In genomic region chr3:52272831-52273230, GRCh38 we compare ENCODE assay signal across 16 cellular contexts. TPM values are rescaled to one million over a fixed set of nuclear protein-coding genes. Genes with fewer than 3 reads are reported as not detected.
DNase-seq lines count a peak whose midpoint lies in the region; ATAC-seq and TF ChIP-seq lines count a peak whose summit lies in the region.
"Had no signal": no experiment of that assay in that cellular context is flagged by ENCODE, and none has a peak within 500 bp of the region (broad histone marks: within the 10 kb centered on the region; RNA-seq: fewer than 3 reads in every experiment).

No MANE protein-coding gene starts in this region.

- peak overlapping the region; percentile 95 for H3K4me3 Mint-ChIP-seq in activated naive CD4-positive, alpha-beta T cell treated with anti-CD3 and anti-CD28 coated beads, Interleukin-2, amount 10 ng/mL, durations not matched to agents 7 days and 5 days
- peak overlapping the region; percentile 100 for H3K4me3 Mint-ChIP-seq in activated CD8-positive, alpha-beta T cell treated with anti-CD3 and anti-CD28 coated beads, Interleukin-2, amount 10 ng/mL, durations not matched to agents 7 days and 5 days

- peaks cover 61% of the 10 kb centered on the region for H3K36me3 ChIP-seq in lower lobe of right lung
- H3K36me3 ChIP-seq in upper lobe of left lung = peaks cover 0 to 36% (median 14%) of the 10 kb centered on the region in 4 donors

- no peak for TF ChIP-seq CTCF in lower lobe of right lung (IDR thresholded peaks at IDR 0.05)
- no peak for TF ChIP-seq CTCF in upper lobe of left lung (IDR thresholded peaks at IDR 0.05)

- no peak for TF ChIP-seq POLR2A in upper lobe of left lung (IDR thresholded peaks at IDR 0.05)

- TF ChIP-seq EP300 in upper lobe of left lung (IDR thresholded peaks at IDR 0.05) = no peak

- intact Hi-C loops in lower lobe of right lung (cut with DNase I) = no loop called here
- intact Hi-C loops in posterior cingulate gyrus (cut with DNase I) = no loop called here

- H3K27me3 Mint-ChIP-seq in activated naive CD4-positive, alpha-beta T cell treated with anti-CD3 and anti-CD28 coated beads, Interleukin-2, amount 10 ng/mL, durations not matched to agents 7 days and 5 days = no peaks in the 10 kb centered on the region
- H3K27me3 Mint-ChIP-seq in activated CD8-positive, alpha-beta T cell treated with anti-CD3 and anti-CD28 coated beads, Interleukin-2, amount 10 ng/mL, durations not matched to agents 7 days and 5 days (ENCODE audit: low read depth) = no peaks in the 10 kb centered on the region

- peak overlapping the region; percentile 98 for H3K27ac Mint-ChIP-seq in activated naive CD4-positive, alpha-beta T cell treated with anti-CD3 and anti-CD28 coated beads, Interleukin-2, amount 10 ng/mL, durations not matched to agents 7 days and 5 days
- peak overlapping the region; percentile 99 for H3K27ac Mint-ChIP-seq in activated CD8-positive, alpha-beta T cell treated with anti-CD3 and anti-CD28 coated beads, Interleukin-2, amount 10 ng/mL, durations not matched to agents 7 days and 5 days

- DNase-seq in activated naive CD4-positive, alpha-beta T cell treated with anti-CD3 and anti-CD28 coated beads, Interleukin-2, amount 10 ng/mL, durations not matched to agents 7 days and 5 days = no peak
- DNase-seq in activated naive CD4-positive, alpha-beta T cell treated with anti-CD3 and anti-CD28 coated beads, Interleukin-2, amount 50 U/mL, for 16 hours = no peak
- no peak for DNase-seq in activated CD8-positive, alpha-beta T cell treated with anti-CD3 and anti-CD28 coated beads, Interleukin-2, amount 10 ng/mL, durations not matched to agents 7 days and 5 days
- DNase-seq in lower lobe of right lung (no peak), upper lobe of left lung (no peak), occipital lobe (lab: John Stamatoyannopoulos, UW) (no peak), posterior cingulate gyrus (no peak)
- DNase-seq: activated CD4-positive, alpha-beta T cell treated with anti-CD3 and anti-CD28 coated beads for 48 hours; dermis blood vessel endothelial cell; DMS79 treated with DMSO at 0.1 percent for 48 hours; NCI-H1417 treated with DMSO at 0.1 percent for 48 hours; PC-9; stimulated activated CD4-positive, alpha-beta T cell treated with anti-CD3 and anti-CD28 coated beads, Interleukin-12 subunit alpha, Interleukin-12 subunit beta, amount 100 ng/mL, for 4 hours; transverse colon had no signal

- H3K27me3 ChIP-seq in lower lobe of right lung (ENCODE audit: low read depth) (no peaks in the 10 kb centered on the region), upper lobe of left lung (no peaks in the 10 kb centered on the region)
- H3K27me3 ChIP-seq: ascending aorta, transverse colon had no signal

- CTCF ChIA-PET in activated naive CD4-positive, alpha-beta T cell treated with anti-CD3 and anti-CD28 coated beads, Interleukin-2, amount 10 ng/mL, durations not matched to agents 7 days and 5 days (lab: Charles Lee) = interaction anchor here (0.9 to 2.4 kb wide), 7 partner anchors 9 to 66 kb away, joined by 3 to 15 read pairs (median 8); no protein-coding TSS in a partner anchor
- CTCF ChIA-PET in activated CD8-positive, alpha-beta T cell treated with anti-CD3 and anti-CD28 coated beads, Interleukin-2, amount 10 ng/mL, durations not matched to agents 7 days and 5 days (lab: Charles Lee) = interaction anchor here (0.9 to 3.5 kb wide), 6 partner anchors 18 to 66 kb away, joined by 4 to 44 read pairs (median 12); no protein-coding TSS in a partner anchor

- H3K9me3 Mint-ChIP-seq in activated naive CD4-positive, alpha-beta T cell treated with anti-CD3 and anti-CD28 coated beads, Interleukin-2, amount 10 ng/mL, durations not matched to agents 7 days and 5 days = no peaks in the 10 kb centered on the region
- no peaks in the 10 kb centered on the region for H3K9me3 Mint-ChIP-seq in activated CD8-positive, alpha-beta T cell treated with anti-CD3 and anti-CD28 coated beads, Interleukin-2, amount 10 ng/mL, durations not matched to agents 7 days and 5 days (ENCODE audit: insufficient read depth)

- H3K9me3 ChIP-seq in lower lobe of right lung (no peaks in the 10 kb centered on the region), upper lobe of left lung (no peaks in the 10 kb centered on the region)
- H3K9me3 ChIP-seq: ascending aorta, transverse colon had no signal

- peaks cover 72% of the 10 kb centered on the region for H3K4me1 Mint-ChIP-seq in activated naive CD4-positive, alpha-beta T cell treated with anti-CD3 and anti-CD28 coated beads, Interleukin-2, amount 10 ng/mL, durations not matched to agents 7 days and 5 days
- H3K4me1 Mint-ChIP-seq in activated CD8-positive, alpha-beta T cell treated with anti-CD3 and anti-CD28 coated beads, Interleukin-2, amount 10 ng/mL, durations not matched to agents 7 days and 5 days (ENCODE audit: low read depth) = peaks cover 67% of the 10 kb centered on the region

- POLR2A ChIA-PET in activated CD8-positive, alpha-beta T cell treated with anti-CD3 and anti-CD28 coated beads, Interleukin-2, amount 10 ng/mL, durations not matched to agents 7 days and 5 days (lab: Charles Lee) = interaction anchor here (1.0 to 3.4 kb wide), 4 partner anchors 9 to 47 kb away, joined by 3 to 22 read pairs (median 6); partner anchors contain the start of gene TLR9

- no peak overlapping the region for H3K4me3 ChIP-seq in lower lobe of right lung
- H3K4me3 ChIP-seq in upper lobe of left lung = no peak overlapping the region
- H3K4me3 ChIP-seq: PC-9, transverse colon had no signal

- no peak overlapping the region for H3K27ac ChIP-seq in lower lobe of right lung
- peak overlapping the region; percentile 4 to 83 (median 28) for H3K27ac ChIP-seq in upper lobe of left lung
- H3K27ac ChIP-seq: PC-9 had no signal

- peaks cover 76% of the 10 kb centered on the region for H3K36me3 Mint-ChIP-seq in activated naive CD4-positive, alpha-beta T cell treated with anti-CD3 and anti-CD28 coated beads, Interleukin-2, amount 10 ng/mL, durations not matched to agents 7 days and 5 days
- peaks cover 94% of the 10 kb centered on the region for H3K36me3 Mint-ChIP-seq in activated CD8-positive, alpha-beta T cell treated with anti-CD3 and anti-CD28 coated beads, Interleukin-2, amount 10 ng/mL, durations not matched to agents 7 days and 5 days (ENCODE audit: low read depth)

- WGBS in upper lobe of left lung, 2 donors = 69 to 74% methylated on average over 3 of the region's 3 CpGs

- ATAC-seq in activated CD8-positive, alpha-beta T cell treated with anti-CD3 and anti-CD28 coated beads, Interleukin-2, amount 10 ng/mL, durations not matched to agents 7 days and 5 days = peak; percentile 34
- ATAC-seq in lower lobe of right lung = peak; percentile 17 to 35
- no peak for ATAC-seq in upper lobe of left lung (ENCODE audit: low FRiP score in 2 of 2)
- no peak for ATAC-seq in GM19328 (IDR thresholded peaks at IDR 0.05; ENCODE audit: unreplicated experiment)

- H3K4me1 ChIP-seq in lower lobe of right lung (peaks cover 94% of the 10 kb centered on the region), upper lobe of left lung (peaks cover 77 to 98% (median 85%) of the 10 kb centered on the region in 4 donors)

RNA-seq across cellular contexts. Expression of gene WDR82, which starts 5.6 kb away (rescaled TPM):
- 100 to 1,000 TPM; 131 TPM for total RNA-seq in activated CD8-positive, alpha-beta T cell treated with anti-CD3 and anti-CD28 coated beads, Interleukin-2, amount 10 ng/mL, durations not matched to agents 7 days and 5 days
- 60.2 TPM for total RNA-seq in lower lobe of right lung
- total RNA-seq in upper lobe of left lung = 10 to 100 TPM; 23.0 to 63.6 (median 46.8) TPM
- total RNA-seq in occipital lobe = 158 TPM

RNA-seq across cellular contexts. Expression of gene GLYCTK, which starts 14.8 kb away (rescaled TPM):
- 10 to 100 TPM; 24.7 to 25.6 TPM for total RNA-seq in activated CD8-positive, alpha-beta T cell treated with anti-CD3 and anti-CD28 coated beads, Interleukin-2, amount 10 ng/mL, durations not matched to agents 7 days and 5 days
- total RNA-seq in lower lobe of right lung (9.5 TPM), upper lobe of left lung (10 to 100 TPM in 5 of 6 donors, 1 to 10 TPM in 1; 5.5 to 21.0 (median 15.8) TPM), occipital lobe (3.6 TPM)

RNA-seq across cellular contexts. Expression of gene PPM1M, which starts 27.3 kb away (rescaled TPM):
- 10 to 100 TPM; 90.7 to 91.9 TPM for total RNA-seq in activated CD8-positive, alpha-beta T cell treated with anti-CD3 and anti-CD28 coated beads, Interleukin-2, amount 10 ng/mL, durations not matched to agents 7 days and 5 days
- total RNA-seq in lower lobe of right lung (53.4 TPM), upper lobe of left lung (10 to 100 TPM; 18.7 to 68.1 (median 47.8) TPM), occipital lobe (7.0 TPM)

RNA-seq across cellular contexts. Expression of gene TWF2, which starts 33.9 kb away (rescaled TPM):
- total RNA-seq in activated CD8-positive, alpha-beta T cell treated with anti-CD3 and anti-CD28 coated beads, Interleukin-2, amount 10 ng/mL, durations not matched to agents 7 days and 5 days = 100 to 1,000 TPM; 154 to 162 TPM
- total RNA-seq in lower lobe of right lung (62.2 TPM), upper lobe of left lung (10 to 100 TPM; 31.9 to 83.5 (median 66.6) TPM), occipital lobe (24.8 TPM)

RNA-seq across cellular contexts. Expression of gene DNAH1, which starts 43.3 kb away (rescaled TPM):
- 10 to 100 TPM; 18.1 to 20.2 TPM for total RNA-seq in activated CD8-positive, alpha-beta T cell treated with anti-CD3 and anti-CD28 coated beads, Interleukin-2, amount 10 ng/mL, durations not matched to agents 7 days and 5 days
- total RNA-seq in lower lobe of right lung (16.4 TPM), upper lobe of left lung (10 to 100 TPM; 10.8 to 67.1 (median 22.4) TPM), occipital lobe (1.6 TPM)

Comparison
In these comparisons a context has a peak if more than half of its experiments do, and no peak if none do; other contexts are left out.
1. ATAC-seq: peak in activated CD8-positive, alpha-beta T cell treated with anti-CD3 and anti-CD28 coated beads, Interleukin-2, amount 10 ng/mL, durations not matched to agents 7 days and 5 days (single experiment) and lower lobe of right lung (2 of 2); none in upper lobe of left lung (0 of 2) and GM19328 (single experiment).